ENCODE assay signal across 9 cellular contexts in genomic region chr16:30895592-30896202, GRCh38. TPM values are rescaled to one million over a fixed set of nuclear protein-coding genes. Genes with fewer than 3 reads are reported as not detected.
DNase-seq lines count a peak whose midpoint lies in the region; ATAC-seq and TF ChIP-seq lines count a peak whose summit lies in the region.
"Had no signal": no experiment of that assay in that cellular context is flagged by ENCODE, and none has a peak within 500 bp of the region (broad histone marks: within the 10 kb centered on the region; RNA-seq: fewer than 3 reads in every experiment).

No MANE protein-coding gene starts in this region.

- H3K36me3 Mint-ChIP-seq in CD4-positive, CD25-positive, alpha-beta regulatory T cell, result peaks cover 4% of the 10 kb centered on the region

- no peak for ATAC-seq in CD4-positive, CD25-positive, alpha-beta regulatory T cell (ENCODE audit: low read depth in 2 of 2)
- no peak for ATAC-seq in HG03354 (IDR thresholded peaks at IDR 0.05; ENCODE audit: poor library complexity, severe bottlenecking, unreplicated experiment)

- peak overlapping the region; percentile 75 to 87 (median 82) for H3K4me3 Mint-ChIP-seq in CD4-positive, CD25-positive, alpha-beta regulatory T cell

- H3K4me1 Mint-ChIP-seq in CD4-positive, CD25-positive, alpha-beta regulatory T cell, result peaks cover 11 to 53% (median 24%) of the 10 kb centered on the region in 4 donors

- H3K27ac ChIP-seq in CD4-positive, CD25-positive, alpha-beta regulatory T cell (ENCODE audit: insufficient read depth, low read length, poor library complexity, severe bottlenecking), result peak overlapping the region; percentile 15
- H3K27ac ChIP-seq in RWPE1 (peak overlapping the region; percentile 99), neutrophil (peak overlapping the region; percentile 58)

- H3K27me3 ChIP-seq in CD4-positive, CD25-positive, alpha-beta regulatory T cell (ENCODE audit: control insufficient read depth, insufficient read depth, low read length), result no peaks in the 10 kb centered on the region
- no peaks in the 10 kb centered on the region for H3K27me3 ChIP-seq in neutrophil

- H3K27ac Mint-ChIP-seq in CD4-positive, CD25-positive, alpha-beta regulatory T cell, result peak overlapping the region in 2 of 3 donors; percentile 52 to 94

- CTCF ChIA-PET in RWPE1 (lab: Yijun Ruan, JAX), result interaction anchor here (0.6 to 2.4 kb wide), 3 partner anchors 11 to 51 kb away, joined by 3 to 12 read pairs (median 4); no protein-coding TSS in a partner anchor

- no peaks in the 10 kb centered on the region for H3K36me3 ChIP-seq in CD4-positive, CD25-positive, alpha-beta regulatory T cell (ENCODE audit: control insufficient read depth, insufficient read depth, low read length)
- H3K36me3 ChIP-seq in neutrophil, result peaks cover 4% of the 10 kb centered on the region

- no peak overlapping the region for H3K4me3 ChIP-seq in CD4-positive, CD25-positive, alpha-beta regulatory T cell (ENCODE audit: low read depth, low read length)
- H3K4me3 ChIP-seq in epithelial cell of proximal tubule (ENCODE audit: low read depth, low read length) (peak overlapping the region; percentile 63), neutrophil (ENCODE audit: low read depth in 1 of 2, low read length in 1 of 2) (no peak overlapping the region)

- no peaks in the 10 kb centered on the region for H3K9me3 ChIP-seq in CD4-positive, CD25-positive, alpha-beta regulatory T cell (ENCODE audit: control insufficient read depth in 2 of 2, low read length in 2 of 2)
- no peaks in the 10 kb centered on the region for H3K9me3 ChIP-seq in neutrophil

- TF ChIP-seq CTCF in RWPE1 (conservative IDR thresholded peaks at IDR 0.05; ENCODE audit: low read depth) (no peak), epithelial cell of proximal tubule (conservative IDR thresholded peaks at IDR 0.05; ENCODE audit: low read depth, low read length) (no peak), neutrophil (IDR thresholded peaks at IDR 0.05) (no peak)

- POLR2A ChIA-PET in RWPE1 (lab: Yijun Ruan, JAX; ENCODE audit: low non-redundant PET), result interaction anchor here (0.5 to 0.6 kb wide), 2 partner anchors 45 to 530 kb away, joined by 3 read pairs; no protein-coding TSS in a partner anchor

- peaks cover 32% of the 10 kb centered on the region for H3K4me1 ChIP-seq in CD4-positive, CD25-positive, alpha-beta regulatory T cell (ENCODE audit: control insufficient read depth, insufficient read depth, low read length, poor library complexity, severe bottlenecking)
- peaks cover 32 to 33% of the 10 kb centered on the region in 2 experiments for H3K4me1 ChIP-seq in neutrophil (ENCODE audit: control insufficient read depth in 1 of 2, insufficient read depth in 1 of 2, low read depth in 1 of 2, low read length in 1 of 2)

- no peaks in the 10 kb centered on the region for H3K9me3 Mint-ChIP-seq in CD4-positive, CD25-positive, alpha-beta regulatory T cell

- DNase-seq in CD4-positive, CD25-positive, alpha-beta regulatory T cell, result peak in 1 of 3 donors; percentile 60
- DNase-seq in RWPE1 (ENCODE audit: low spot score), result no peak
- no peak for DNase-seq in epithelial cell of proximal tubule (ENCODE audit: low read depth)
- no peak for DNase-seq in NCI-H524 (lab: John Stamatoyannopoulos, UW)
- DNase-seq in pons (ENCODE audit: low spot score), result no peak
- DNase-seq in NK-92 treated with Interleukin-12 subunit alpha and Interleukin-12 subunit beta, amount 100 ng/mL, for 24 hours (lab: John Stamatoyannopoulos, UW), result no peak
- DNase-seq: NCI-H1436 treated with DMSO at 0.1 percent for 48 hours had no signal

- peaks cover 4% of the 10 kb centered on the region for H3K27me3 Mint-ChIP-seq in CD4-positive, CD25-positive, alpha-beta regulatory T cell

RNA-seq across cellular contexts. Expression of gene CTF1, which starts 0.7 kb away (rescaled TPM):
- total RNA-seq in CD4-positive, CD25-positive, alpha-beta regulatory T cell, result 0.30 TPM
- polyA plus RNA-seq in CD4-positive, CD25-positive, alpha-beta regulatory T cell, result not detected
- total RNA-seq in epithelial cell of proximal tubule, result 0.87 and 4.3 TPM in 2 replicates

RNA-seq across cellular contexts. Expression of gene BCL7C, which starts 1.8 kb away (rescaled TPM):
- total RNA-seq in CD4-positive, CD25-positive, alpha-beta regulatory T cell, result 22.9 TPM
- polyA plus RNA-seq in CD4-positive, CD25-positive, alpha-beta regulatory T cell, result 10 to 100 TPM; 31.4 to 43.7 (median 41.2) TPM
- total RNA-seq in epithelial cell of proximal tubule, result 57.6 and 79.1 TPM in 2 replicates

RNA-seq across cellular contexts. Expression of gene FBXL19, which starts 27.7 kb away (rescaled TPM):
- 13.0 TPM for total RNA-seq in CD4-positive, CD25-positive, alpha-beta regulatory T cell
- polyA plus RNA-seq in CD4-positive, CD25-positive, alpha-beta regulatory T cell, result under 1 TPM in 3 of 4 donors, not detected in 1; 0.14 to 0.21 (median 0.17) TPM
- 35.6 and 65.3 TPM in 2 replicates for total RNA-seq in epithelial cell of proximal tubule

RNA-seq across cellular contexts. Expression of gene ORAI3, which starts 53.2 kb away (rescaled TPM):
- total RNA-seq in CD4-positive, CD25-positive, alpha-beta regulatory T cell, result 7.7 TPM
- polyA plus RNA-seq in CD4-positive, CD25-positive, alpha-beta regulatory T cell, result 10 to 100 TPM; 30.7 to 34.7 (median 31.7) TPM
- 10.4 and 37.6 TPM in 2 replicates for total RNA-seq in epithelial cell of proximal tubule

Comparison
In these comparisons a context has a peak if more than half of its experiments do, and no peak if none do; other contexts are left out.
1. H3K27ac ChIP-seq: peak in every context shown above with its lines; median percentile 99 in RWPE1; 58 in neutrophil; 15 in CD4-positive, CD25-positive, alpha-beta regulatory T cell.